28 cellular contexts compared by ENCODE assay signal in the genomic region with DNA sequence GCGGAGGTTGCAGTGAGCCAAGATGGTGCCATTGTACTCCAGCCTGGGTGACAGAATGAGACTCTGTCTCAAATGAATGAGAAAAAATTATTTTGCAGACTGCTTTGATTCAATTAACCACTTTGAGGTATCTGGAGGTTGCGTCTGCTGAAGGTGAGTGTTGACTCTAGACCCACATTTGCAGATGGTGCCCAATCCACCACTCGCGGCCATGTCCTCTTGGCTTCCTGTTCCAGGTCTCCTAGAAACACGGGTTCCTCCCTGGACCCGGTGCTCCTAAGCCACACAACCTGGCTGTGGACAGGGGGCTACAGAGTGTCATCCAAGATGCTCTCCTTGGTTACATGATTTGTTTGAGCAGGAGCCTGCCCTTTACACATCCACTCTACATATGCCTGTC.
"Had no signal": no experiment of that assay in that cellular context is flagged by ENCODE, and none has a peak within 500 bp of the region (broad histone marks: within the 10 kb centered on the region; RNA-seq: fewer than 3 reads in every experiment).

No MANE protein-coding gene starts in this region.

- H3K4me3 Mint-ChIP-seq: stimulated activated effector memory CD8-positive, alpha-beta T cell treated with anti-CD3 and anti-CD28 coated beads, Interleukin-12 subunit alpha, Interleukin-12 subunit beta, amount 100 ng/mL, for 72 hours; stimulated activated memory B cell treated with anti-CD40 and anti-IgM and Interleukin-4, amounts not matched to agents 10 μg/mL and 1 μg/mL and 100 μg/mL, for 72 hours; stimulated activated naive B cell treated with anti-CD40 and anti-IgM and Interleukin-4, amounts not matched to agents 10 μg/mL and 1 μg/mL and 100 μg/mL, for 72 hours; stimulated activated naive CD8-positive, alpha-beta T cell treated with anti-CD3 and anti-CD28 coated beads, Interleukin-15, amount 100 ng/mL, for 72 hours; stimulated activated naive CD8-positive, alpha-beta T cell treated with anti-CD3 and anti-CD28 coated beads, Interleukin-15, Interleukin-2, amounts not matched to agents 100 ng/mL and 50 ng/mL, for 24 hours; type B pancreatic cell had no signal

- H3K4me1 ChIP-seq: stomach, suprapubic skin, tibial artery, tibial nerve, transverse colon, upper lobe of left lung, uterus, vagina had no signal

- H3K36me3 Mint-ChIP-seq: stimulated activated effector memory CD8-positive, alpha-beta T cell treated with anti-CD3 and anti-CD28 coated beads, Interleukin-12 subunit alpha, Interleukin-12 subunit beta, amount 100 ng/mL, for 72 hours; stimulated activated memory B cell treated with anti-CD40 and anti-IgM and Interleukin-4, amounts not matched to agents 10 μg/mL and 1 μg/mL and 100 μg/mL, for 72 hours; stimulated activated naive B cell treated with anti-CD40 and anti-IgM and Interleukin-4, amounts not matched to agents 10 μg/mL and 1 μg/mL and 100 μg/mL, for 72 hours had no signal

- H3K27ac ChIP-seq: stomach, suprapubic skin, testis, thoracic aorta, thyroid gland, tibial artery, tibial nerve, transverse colon, upper lobe of left lung, uterus, vagina had no signal

- ATAC-seq: stimulated activated effector memory CD8-positive, alpha-beta T cell treated with anti-CD3 and anti-CD28 coated beads, Interleukin-12 subunit alpha, Interleukin-12 subunit beta, amount 100 ng/mL, for 72 hours; stimulated activated memory B cell treated with anti-CD40 and anti-IgM and Interleukin-4, amounts not matched to agents 10 μg/mL and 1 μg/mL and 100 μg/mL, for 72 hours; stimulated activated naive B cell treated with anti-CD40 and anti-IgM and Interleukin-4, amounts not matched to agents 10 μg/mL and 1 μg/mL and 100 μg/mL, for 72 hours; stimulated activated naive CD8-positive, alpha-beta T cell treated with anti-CD3 and anti-CD28 coated beads, Interleukin-15, amount 100 ng/mL, for 72 hours; stimulated activated naive CD8-positive, alpha-beta T cell treated with anti-CD3 and anti-CD28 coated beads, Interleukin-15, Interleukin-2, amounts not matched to agents 100 U/mL and 50 U/mL, for 24 hours had no signal

- H3K9me3 ChIP-seq: stomach, suprapubic skin, testis, thoracic aorta, thyroid gland, tibial artery, tibial nerve, transverse colon, upper lobe of left lung, uterus, vagina had no signal

- DNase-seq: stimulated activated CD4-positive, alpha-beta T cell treated with anti-CD3 and anti-CD28 coated beads, Interleukin-2, amount 100 ng/mL, for 48 hours; stimulated activated CD4-positive, alpha-beta T cell treated with anti-CD3 and anti-CD28 coated beads, Interleukin-4, amount 100 ng/mL, for 1 hour; stimulated activated CD4-positive, alpha-beta T cell treated with anti-CD3 and anti-CD28 coated beads, Interleukin-4, amount 100 ng/mL, for 24 hours; stimulated activated CD4-positive, alpha-beta T cell treated with anti-CD3 and anti-CD28 coated beads, Interleukin-4, amount 100 ng/mL, for 4 hours; stimulated activated CD8-positive, alpha-beta memory T cell treated with anti-CD3 and anti-CD28 coated beads, Interleukin-4, amount 100 ng/mL, for 48 hours; stimulated activated naive B cell treated with anti-CD40 and anti-IgM and Interleukin-4, amounts not matched to agents 10 μg/mL and 1 μg/mL and 100 μg/mL, for 72 hours; stimulated activated naive CD4-positive, alpha-beta T cell; stimulated activated naive CD4-positive, alpha-beta T cell treated with Interleukin-2 at 50 U/mL for 16 hours; stimulated activated naive CD8-positive, alpha-beta T cell treated with anti-CD3 and anti-CD28 coated beads, Interleukin-15, amount 100 ng/mL, for 72 hours; stimulated activated naive CD8-positive, alpha-beta T cell treated with anti-CD3 and anti-CD28 coated beads, Interleukin-15, Interleukin-2, amounts not matched to agents 100 U/mL and 50 U/mL, for 24 hours; stomach; substantia nigra; testis; thyroid gland; tibial artery; transverse colon; trophoblast cell; upper lobe of left lung; uterus had no signal

- H3K36me3 ChIP-seq: stomach, suprapubic skin, thoracic aorta, thyroid gland, tibial artery, tibial nerve, transverse colon, upper lobe of left lung, uterus, vagina had no signal

- H3K4me3 ChIP-seq: stomach, suprapubic skin, testis, thoracic aorta, thyroid gland, tibial artery, tibial nerve, transverse colon, upper lobe of left lung, uterus, vagina had no signal

- H3K4me1 Mint-ChIP-seq: stimulated activated effector memory CD8-positive, alpha-beta T cell treated with anti-CD3 and anti-CD28 coated beads, Interleukin-12 subunit alpha, Interleukin-12 subunit beta, amount 100 ng/mL, for 72 hours; stimulated activated memory B cell treated with anti-CD40 and anti-IgM and Interleukin-4, amounts not matched to agents 10 μg/mL and 1 μg/mL and 100 μg/mL, for 72 hours; stimulated activated naive B cell treated with anti-CD40 and anti-IgM and Interleukin-4, amounts not matched to agents 10 μg/mL and 1 μg/mL and 100 μg/mL, for 72 hours; stimulated activated naive CD8-positive, alpha-beta T cell treated with anti-CD3 and anti-CD28 coated beads, Interleukin-15, amount 100 ng/mL, for 72 hours had no signal

- H3K27ac Mint-ChIP-seq: stimulated activated effector memory CD8-positive, alpha-beta T cell treated with anti-CD3 and anti-CD28 coated beads, Interleukin-12 subunit alpha, Interleukin-12 subunit beta, amount 100 ng/mL, for 72 hours; stimulated activated memory B cell treated with anti-CD40 and anti-IgM and Interleukin-4, amounts not matched to agents 10 μg/mL and 1 μg/mL and 100 μg/mL, for 72 hours; stimulated activated naive B cell treated with anti-CD40 and anti-IgM and Interleukin-4, amounts not matched to agents 10 μg/mL and 1 μg/mL and 100 μg/mL, for 72 hours; stimulated activated naive CD8-positive, alpha-beta T cell treated with anti-CD3 and anti-CD28 coated beads, Interleukin-15, amount 100 ng/mL, for 72 hours; stimulated activated naive CD8-positive, alpha-beta T cell treated with anti-CD3 and anti-CD28 coated beads, Interleukin-15, Interleukin-2, amounts not matched to agents 100 ng/mL and 50 ng/mL, for 24 hours; type B pancreatic cell had no signal

- H3K27me3 ChIP-seq: stomach, suprapubic skin, testis, thyroid gland, tibial nerve, transverse colon, upper lobe of left lung, uterus, vagina had no signal

- FAIRE-seq: urothelium cell line had no signal

- H3K27me3 Mint-ChIP-seq: stimulated activated memory B cell treated with anti-CD40 and anti-IgM and Interleukin-4, amounts not matched to agents 10 μg/mL and 1 μg/mL and 100 μg/mL, for 72 hours; stimulated activated naive CD8-positive, alpha-beta T cell treated with anti-CD3 and anti-CD28 coated beads, Interleukin-15, amount 100 ng/mL, for 72 hours; stimulated activated naive CD8-positive, alpha-beta T cell treated with anti-CD3 and anti-CD28 coated beads, Interleukin-15, Interleukin-2, amounts not matched to agents 100 ng/mL and 50 ng/mL, for 24 hours; type B pancreatic cell had no signal
